In the genomic region with DNA sequence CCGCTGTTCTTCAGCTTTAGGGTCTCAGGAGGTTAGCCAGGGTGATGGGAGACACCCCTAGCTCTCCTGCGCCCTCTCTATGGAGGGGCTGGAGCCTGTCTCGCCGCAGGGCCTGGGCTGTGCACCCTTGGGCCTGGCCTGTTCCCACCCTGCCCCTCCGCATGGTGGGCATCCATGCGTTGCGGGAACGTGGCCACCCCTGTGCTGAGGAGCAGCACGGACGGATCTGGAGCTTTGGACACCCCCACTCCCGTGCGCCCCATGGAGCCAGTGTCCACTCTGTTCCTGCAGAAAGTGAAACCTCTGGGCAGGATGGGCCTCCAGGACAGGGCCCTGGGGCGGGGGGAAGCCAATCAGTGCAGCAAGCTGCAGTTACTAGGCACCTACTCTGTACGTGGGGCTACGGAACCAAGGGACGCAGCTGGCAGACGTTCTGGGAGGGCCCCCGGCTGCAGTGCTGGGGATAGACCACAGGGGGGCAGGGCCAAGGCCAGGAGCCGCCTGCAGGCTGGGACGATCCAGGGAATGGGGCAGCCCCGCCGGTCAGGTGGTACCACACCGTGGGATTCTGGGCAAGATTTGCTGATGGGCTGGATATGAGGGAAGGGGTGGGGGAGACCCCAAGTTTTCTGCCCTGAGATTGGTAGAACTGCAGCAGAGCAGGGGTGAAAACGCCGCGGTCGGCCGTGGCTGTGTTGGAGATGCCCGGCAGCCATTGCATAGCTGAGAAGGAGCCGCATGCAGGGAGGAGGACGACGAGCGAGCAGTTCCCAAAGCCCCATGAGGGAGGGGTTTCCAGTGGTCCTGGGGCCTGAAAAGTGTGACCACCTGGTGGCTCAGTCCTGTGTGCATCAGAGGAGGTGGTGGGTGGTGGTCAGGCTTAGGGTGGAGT, we compare ENCODE assay signal across 8 cellular contexts. TPM values are rescaled to one million over a fixed set of nuclear protein-coding genes. Genes with fewer than 3 reads are reported as not detected.
DNase-seq lines count a peak whose midpoint lies in the region; ATAC-seq and TF ChIP-seq lines count a peak whose summit lies in the region.

No MANE protein-coding gene starts in this region.

- H3K4me3 ChIP-seq in LNCaP clone FGC (ENCODE audit: low read depth, low read length) (no peak overlapping the region), fibroblast of the aortic adventitia (ENCODE audit: low read depth, low read length) (no peak overlapping the region)

- DNase-seq in ELF-1 (ENCODE audit: low read depth, low spot score) = peak; percentile 69
- DNase-seq in LNCaP clone FGC (ENCODE audit: low read depth) = no peak
- DNase-seq in activated T-cell treated with anti-CD3 and anti-CD28 coated beads for 24 hours (ENCODE audit: low read depth) = peak; percentile 12
- DNase-seq in fibroblast of the aortic adventitia (ENCODE audit: low read depth) = peak; percentile 14
- no peak for DNase-seq in omental fat pad (ENCODE audit: low spot score)
- no peak for DNase-seq in NCI-H146 treated with DMSO at 0.1 percent for 48 hours (lab: John Stamatoyannopoulos, UW; ENCODE audit: unreplicated experiment)

- TF ChIP-seq CTCF in LNCaP clone FGC (IDR thresholded peaks at IDR 0.05; ENCODE audit: control insufficient read depth, extremely low read depth, insufficient read depth) (peak; percentile 82), fibroblast of the aortic adventitia (IDR thresholded peaks at IDR 0.05; ENCODE audit: insufficient read depth, low read length) (peak; percentile 83), omental fat pad (IDR thresholded peaks at IDR 0.05) (no peak)

- ATAC-seq in omental fat pad (ENCODE audit: low FRiP score) (peak; percentile 35), HG03439 (IDR thresholded peaks at IDR 0.05; ENCODE audit: unreplicated experiment) (no peak), GM18861 (IDR thresholded peaks at IDR 0.05; ENCODE audit: unreplicated experiment) (no peak)

RNA-seq across cellular contexts. Expression of a gene that starts 43.3 kb away (rescaled TPM):
- 0.18 TPM in 1 of 2 replicates, not detected in the other for total RNA-seq in fibroblast of the aortic adventitia (ENCODE audit: low replicate concordance)
- not detected for total RNA-seq in omental fat pad

RNA-seq across cellular contexts. Expression of a gene that starts 45.7 kb away (rescaled TPM):
- 6.0 and 10.0 TPM in 2 replicates for total RNA-seq in fibroblast of the aortic adventitia (ENCODE audit: low replicate concordance)
- total RNA-seq in omental fat pad = 10 to 100 TPM; 10.4 to 31.2 (median 15.5) TPM

RNA-seq across cellular contexts. Expression of a gene that starts 56.7 kb away (rescaled TPM):
- total RNA-seq in fibroblast of the aortic adventitia (ENCODE audit: low replicate concordance) (not detected in 2 replicates), omental fat pad (not detected)

Comparison
In these comparisons a context has a peak if more than half of its experiments do, and no peak if none do; other contexts are left out.
1. DNase-seq: peak in ELF-1 (single experiment), activated T-cell treated with anti-CD3 and anti-CD28 coated beads for 24 hours (single experiment) and fibroblast of the aortic adventitia (single experiment); none in LNCaP clone FGC (single experiment), omental fat pad (single experiment) and NCI-H146 treated with DMSO at 0.1 percent for 48 hours (single experiment).
2. CTCF ChIP-seq: peak in LNCaP clone FGC (single experiment) and fibroblast of the aortic adventitia (single experiment); none in omental fat pad (0 of 3).